In genomic region chr16:53094013-53094630, GRCh38 we compare ENCODE assay signal across 8 cellular contexts. TPM values are rescaled to one million over a fixed set of nuclear protein-coding genes. Genes with fewer than 3 reads are reported as not detected.
DNase-seq lines count a peak whose midpoint lies in the region; TF ChIP-seq lines count a peak whose summit lies in the region.

No MANE protein-coding gene starts in this region.

- no peak overlapping the region for H3K4me3 ChIP-seq in HEK293 (ENCODE audit: low read depth, low read length)
- no peak overlapping the region for H3K4me3 ChIP-seq in NB4 (ENCODE audit: low read depth, low read length)

- H3K27ac ChIP-seq in HEK293 (ENCODE audit: extremely low read depth, low read depth, low read length) (no peak overlapping the region; the same call in 1 of the 2 replicates), layer of hippocampus (ENCODE audit: low read depth, low read length) (peak overlapping the region; percentile 30)

- H3K9me3 Mint-ChIP-seq in activated T-helper 2 cell treated with anti-CD3 and anti-CD28 coated beads, Interferon-gamma antibody, Interleukin-2, Interleukin-4, amounts not matched to agents 10 μg/mL and 5 μg/mL and 100 μg/mL, durations not matched to agents 14 hours and 24 hours and 36 hours, result no peaks in the 10 kb centered on the region
- no peaks in the 10 kb centered on the region for H3K9me3 Mint-ChIP-seq in type B pancreatic cell

- H3K36me3 Mint-ChIP-seq in activated T-helper 2 cell treated with anti-CD3 and anti-CD28 coated beads, Interferon-gamma antibody, Interleukin-2, Interleukin-4, amounts not matched to agents 10 μg/mL and 5 μg/mL and 100 μg/mL, durations not matched to agents 14 hours and 24 hours and 36 hours (ENCODE audit: low read depth), result peaks cover 2% of the 10 kb centered on the region
- H3K36me3 Mint-ChIP-seq in type B pancreatic cell, result peaks cover 4% of the 10 kb centered on the region

- no peaks in the 10 kb centered on the region for H3K27me3 Mint-ChIP-seq in activated T-helper 2 cell treated with anti-CD3 and anti-CD28 coated beads, Interferon-gamma antibody, Interleukin-2, Interleukin-4, amounts not matched to agents 10 μg/mL and 5 μg/mL and 100 μg/mL, durations not matched to agents 14 hours and 24 hours and 36 hours (ENCODE audit: low read depth)
- H3K27me3 Mint-ChIP-seq in type B pancreatic cell, result no peaks in the 10 kb centered on the region

- POLR2A ChIA-PET in HEK293 (lab: Yijun Ruan, JAX), result interaction anchor here (0.6 kb wide), 1 partner anchor 428 kb away, joined by 3 read pairs; no protein-coding TSS in a partner anchor

- CTCF ChIA-PET in HEK293 (lab: Yijun Ruan, JAX), result interaction anchor here (0.6 kb wide), 1 partner anchor 72 kb away, joined by 3 read pairs; no protein-coding TSS in a partner anchor

- H3K9me3 ChIP-seq in HEK293 (ENCODE audit: control insufficient read depth, insufficient read depth, low read depth, low read length), result no peaks in the 10 kb centered on the region

- TF ChIP-seq CTCF in HEK293 (tag by site-specific recombination; IDR thresholded peaks at IDR 0.05), result no peak
- no peak for TF ChIP-seq CTCF in NB4 (IDR thresholded peaks at IDR 0.05; ENCODE audit: low read depth, low read length)
- TF ChIP-seq CTCF in type B pancreatic cell (conservative IDR thresholded peaks at IDR 0.05), result no peak

- peak; percentile 56 for DNase-seq in NCI-H146 (lab: John Stamatoyannopoulos, UW)
- DNase-seq in NCI-H146 treated with DMSO at 0.1 percent for 48 hours (lab: John Stamatoyannopoulos, UW; ENCODE audit: unreplicated experiment), result no peak
- DNase-seq in NB4 (ENCODE audit: low read depth), result peak; percentile 97
- DNase-seq in activated T-helper 2 cell treated with anti-CD3 and anti-CD28 coated beads, Interferon-gamma antibody, Interleukin-2, Interleukin-4, amounts not matched to agents 10 μg/mL and 5 μg/mL and 100 μg/mL, durations not matched to agents 14 hours and 24 hours and 36 hours (ENCODE audit: low spot score), result peak; percentile 8
- no peak for DNase-seq in type B pancreatic cell (ENCODE audit: extremely low spot score, unreplicated experiment)
- no peak for DNase-seq in glomerular visceral epithelial cell (ENCODE audit: extremely low spot score)

- peaks cover 41% of the 10 kb centered on the region for H3K4me1 Mint-ChIP-seq in activated T-helper 2 cell treated with anti-CD3 and anti-CD28 coated beads, Interferon-gamma antibody, Interleukin-2, Interleukin-4, amounts not matched to agents 10 μg/mL and 5 μg/mL and 100 μg/mL, durations not matched to agents 14 hours and 24 hours and 36 hours (ENCODE audit: low read depth)
- peaks cover 36% of the 10 kb centered on the region for H3K4me1 Mint-ChIP-seq in type B pancreatic cell (ENCODE audit: unreplicated experiment)

- no peaks in the 10 kb centered on the region for H3K36me3 ChIP-seq in HEK293 (ENCODE audit: control insufficient read depth in 2 of 2, insufficient read depth in 1 of 2, low read length in 2 of 2)

- TF ChIP-seq POLR2A in NB4 (IDR thresholded peaks at IDR 0.05; ENCODE audit: extremely low read depth, insufficient read length), result no peak

- peaks cover 19% of the 10 kb centered on the region for H3K4me1 ChIP-seq in HEK293 (ENCODE audit: control insufficient read depth, insufficient read depth, low read length)

- intact Hi-C loops in activated T-helper 2 cell treated with anti-CD3 and anti-CD28 coated beads, Interferon-gamma antibody, Interleukin-2, Interleukin-4, amounts not matched to agents 10 μg/mL and 5 μg/mL and 100 μg/mL, durations not matched to agents 14 hours and 24 hours and 36 hours (cut with micrococcal nuclease), result no loop called here

- no peak overlapping the region for H3K27ac Mint-ChIP-seq in activated T-helper 2 cell treated with anti-CD3 and anti-CD28 coated beads, Interferon-gamma antibody, Interleukin-2, Interleukin-4, amounts not matched to agents 10 μg/mL and 5 μg/mL and 100 μg/mL, durations not matched to agents 14 hours and 24 hours and 36 hours
- peak overlapping the region; percentile 78 for H3K27ac Mint-ChIP-seq in type B pancreatic cell

- H3K4me3 Mint-ChIP-seq in activated T-helper 2 cell treated with anti-CD3 and anti-CD28 coated beads, Interferon-gamma antibody, Interleukin-2, Interleukin-4, amounts not matched to agents 10 μg/mL and 5 μg/mL and 100 μg/mL, durations not matched to agents 14 hours and 24 hours and 36 hours (ENCODE audit: low read depth), result no peak overlapping the region
- no peak overlapping the region for H3K4me3 Mint-ChIP-seq in type B pancreatic cell

- no peaks in the 10 kb centered on the region for H3K27me3 ChIP-seq in layer of hippocampus (ENCODE audit: control insufficient read depth, insufficient read depth, low read length)

TF ChIP-seq in HEK293, 187 proteins besides CTCF, POLR2A, EP300 and RAD21 (continues in another document):
- peak; percentile 49; the same call in 1 of the 2 replicates for TF ChIP-seq ZBTB11 (tag by site-specific recombination; conservative IDR thresholded peaks at IDR 0.05; ENCODE audit: low read depth)
- TF ChIP-seq ZNF513 (tag by site-specific recombination; IDR thresholded peaks at IDR 0.05), result no peak
- no peak for TF ChIP-seq SETDB1 (IDR thresholded peaks at IDR 0.05; ENCODE audit: insufficient read length, low read length)
- no peak for TF ChIP-seq ZNF530 (tag by site-specific recombination; IDR thresholded peaks at IDR 0.05; ENCODE audit: low read depth)
- peak; percentile 92 for TF ChIP-seq KLF1 (tag by site-specific recombination; IDR thresholded peaks at IDR 0.05)
- peak; percentile 92 for TF ChIP-seq ZIC2 (tag by site-specific recombination; IDR thresholded peaks at IDR 0.05)
- TF ChIP-seq GLIS1 (tag by site-specific recombination; IDR thresholded peaks at IDR 0.05), result peak; percentile 45; the same call in 1 of the 2 replicates
- no peak for TF ChIP-seq ZNF704 (tag by site-specific recombination; IDR thresholded peaks at IDR 0.05)
- no peak for TF ChIP-seq FEZF1 (tag by site-specific recombination; IDR thresholded peaks at IDR 0.05)

RNA-seq across cellular contexts. Expression of gene CHD9, which starts 39.3 kb away (rescaled TPM):
- 25.0 and 27.1 TPM in 2 replicates for total RNA-seq in activated T-helper 2 cell treated with anti-CD3 and anti-CD28 coated beads, Interferon-gamma antibody, Interleukin-2, Interleukin-4, amounts not matched to agents 10 μg/mL and 5 μg/mL and 100 μg/mL, durations not matched to agents 14 hours and 24 hours and 36 hours
- 45.8 and 68.6 TPM in 2 replicates for total RNA-seq in type B pancreatic cell (ENCODE audit: low replicate concordance)

RNA-seq across cellular contexts. Expression of gene CHD9NB, which starts 41.4 kb away (rescaled TPM):
- total RNA-seq in activated T-helper 2 cell treated with anti-CD3 and anti-CD28 coated beads, Interferon-gamma antibody, Interleukin-2, Interleukin-4, amounts not matched to agents 10 μg/mL and 5 μg/mL and 100 μg/mL, durations not matched to agents 14 hours and 24 hours and 36 hours, result 0.25 and 0.32 TPM in 2 replicates
- 2.6 and 4.4 TPM in 2 replicates for total RNA-seq in type B pancreatic cell (ENCODE audit: low replicate concordance)

Comparison
In these comparisons a context has a peak if more than half of its experiments do, and no peak if none do; other contexts are left out.
1. DNase-seq: peak in NCI-H146 (single experiment), NB4 (single experiment) and activated T-helper 2 cell treated with anti-CD3 and anti-CD28 coated beads, Interferon-gamma antibody, Interleukin-2, Interleukin-4, amounts not matched to agents 10 μg/mL and 5 μg/mL and 100 μg/mL, durations not matched to agents 14 hours and 24 hours and 36 hours (single experiment); none in NCI-H146 treated with DMSO at 0.1 percent for 48 hours (single experiment), type B pancreatic cell (single experiment) and glomerular visceral epithelial cell (single experiment).